25 cellular contexts compared by ENCODE assay signal in the genomic region with DNA sequence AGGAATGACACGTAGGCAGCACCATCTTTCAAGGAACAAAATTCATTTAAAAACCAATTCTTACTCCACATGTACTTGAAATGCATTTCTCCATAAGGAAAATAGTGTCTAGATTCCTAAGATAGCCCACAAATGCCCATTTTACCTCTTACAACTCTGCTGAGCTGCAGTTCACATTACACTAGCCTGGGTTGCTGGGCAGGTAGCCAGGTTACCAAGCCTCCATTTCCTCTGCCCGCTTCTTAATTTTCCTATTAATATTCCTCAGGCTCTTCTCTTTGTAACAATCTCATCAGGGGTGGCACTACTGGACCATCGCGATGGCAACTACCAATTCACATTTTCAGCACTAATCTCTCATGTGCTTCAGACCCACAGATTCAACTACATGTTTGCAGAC. TPM values are rescaled to one million over a fixed set of nuclear protein-coding genes. Genes with fewer than 3 reads are reported as not detected.
A peak's percentile ranks its signal among the peaks of the same experiment; 100 is the strongest.
DNase-seq lines count a peak whose midpoint lies in the region; ATAC-seq and TF ChIP-seq lines count a peak whose summit lies in the region.
"Had no signal": no experiment of that assay in that cellular context is flagged by ENCODE, and none has a peak within 500 bp of the region (broad histone marks: within the 10 kb centered on the region; RNA-seq: fewer than 3 reads in every experiment).

No MANE protein-coding gene starts in this region.

- POLR2A ChIA-PET in SK-N-SH (lab: Yijun Ruan, JAX) = no interaction called here

- no peak for TF ChIP-seq EP300 in SK-N-SH (IDR thresholded peaks at IDR 0.05; ENCODE audit: borderline replicate concordance in 1 of 2, low read depth in 1 of 2, low read length in 1 of 2)

- H3F3A ChIP-seq in SK-N-SH (replicated peaks; ENCODE audit: insufficient read depth) = peaks cover 46% of the 10 kb centered on the region

- TF ChIP-seq RAD21 in SK-N-SH (IDR thresholded peaks at IDR 0.05; ENCODE audit: low read length) = no peak

- peaks cover 2% of the 10 kb centered on the region for H3K36me3 Mint-ChIP-seq in mesothelial cell of epicardium
- H3K36me3 Mint-ChIP-seq: CD8-positive, alpha-beta T cell had no signal

- intact Hi-C loops in right cardiac atrium (cut with DNase I) = loop anchor here in 1 of 4 donors (5.0 kb wide), 1 partner anchor 101 kb away; no protein-coding TSS in a partner anchor

- no peak overlapping the region for H3K9ac ChIP-seq in SK-N-SH

- peaks cover 70% of the 10 kb centered on the region for H3K4me1 ChIP-seq in ACC112 (ENCODE audit: control insufficient read depth, insufficient read depth, low read length, unreplicated experiment)
- peaks cover 4 to 50% of the 10 kb centered on the region in 2 experiments for H3K4me1 ChIP-seq in SK-N-SH (ENCODE audit: control insufficient read depth in 1 of 2, insufficient read depth in 2 of 2, low read depth in 1 of 2, low read length in 1 of 2)
- peaks cover 13% of the 10 kb centered on the region for H3K4me1 ChIP-seq in right cardiac atrium (ENCODE audit: control insufficient read depth, insufficient read depth, low read length)

- no peak overlapping the region for H3K4me3 ChIP-seq in ACC112 (ENCODE audit: low read depth, low read length)
- H3K4me3 ChIP-seq in SK-N-SH (ENCODE audit: low read depth in 2 of 2, low read length in 1 of 2) = no peak overlapping the region
- H3K4me3 ChIP-seq in right cardiac atrium (ENCODE audit: low read length) = no peak overlapping the region
- H3K4me3 ChIP-seq: lung, spleen had no signal

- CTCF ChIA-PET in SK-N-SH (lab: Yijun Ruan, JAX) = interaction anchor here (0.7 to 2.1 kb wide), 6 partner anchors 10 to 129 kb away, joined by 3 to 10 read pairs (median 4); no protein-coding TSS in a partner anchor

- peak overlapping the region; percentile 17 for H3K4me2 ChIP-seq in SK-N-SH

- in situ Hi-C loops in G401 (cut with HindIII; ENCODE audit: low sequenced_read_pairs) = no loop called here

- no peaks in the 10 kb centered on the region for H3K9me3 Mint-ChIP-seq in mesothelial cell of epicardium
- H3K9me3 Mint-ChIP-seq: activated naive CD4-positive, alpha-beta T cell treated with anti-CD3 and anti-CD28 coated beads, Interleukin-2, amount 50 U/mL, for 24 hours; CD8-positive, alpha-beta T cell; HFFc6 had no signal

- no peaks in the 10 kb centered on the region for H3K27me3 Mint-ChIP-seq in mesothelial cell of epicardium (ENCODE audit: low read depth)
- H3K27me3 Mint-ChIP-seq: activated naive CD4-positive, alpha-beta T cell treated with anti-CD3 and anti-CD28 coated beads, Interleukin-2, amount 50 U/mL, for 24 hours had no signal

- no peak for ATAC-seq in right cardiac atrium
- ATAC-seq: CD8-positive, alpha-beta T cell had no signal

- peak overlapping the region; percentile 45; the same call in 1 of the 2 replicates for H3K27ac ChIP-seq in ACC112 (ENCODE audit: low read depth, low read length)
- peak overlapping the region in 1 of 2 experiments; percentile 56; a peak in 2 of 4 replicates for H3K27ac ChIP-seq in SK-N-SH (ENCODE audit: low read depth in 2 of 2, low read length in 1 of 2)
- peak overlapping the region; percentile 26 for H3K27ac ChIP-seq in right cardiac atrium (ENCODE audit: low read length)

- no peaks in the 10 kb centered on the region for H3K9me2 ChIP-seq in SK-N-SH

- H3K27me3 ChIP-seq in ACC112 (ENCODE audit: insufficient read depth, low read length) (no peaks in the 10 kb centered on the region), SK-N-SH (ENCODE audit: insufficient read depth) (no peaks in the 10 kb centered on the region), right cardiac atrium (ENCODE audit: control insufficient read depth, insufficient read depth) (no peaks in the 10 kb centered on the region)
- H3K27me3 ChIP-seq: spleen had no signal

- H3K4me3 Mint-ChIP-seq in mesothelial cell of epicardium = no peak overlapping the region
- H3K4me3 Mint-ChIP-seq: CD8-positive, alpha-beta T cell had no signal

- DNase-seq in G401 (ENCODE audit: low spot score) (peak; percentile 45), SK-N-SH (no peak), right cardiac atrium (peak in 1 of 3 donors; percentile 61), Kasumi-1 (lab: John Stamatoyannopoulos, UW) (no peak), mesothelial cell of epicardium (ENCODE audit: low spot score in 2 of 2, unreplicated experiment in 2 of 2) (no peak)
- no peak for DNase-seq in activated CD4-positive, alpha-beta T cell treated with anti-CD3 and anti-CD28 coated beads, Interleukin-2, amount 50 U/mL, for 1 hour
- DNase-seq: activated CD4-positive, CD25-positive, alpha-beta regulatory T cell treated with anti-CD3 and anti-CD28 coated beads, Interleukin-2, amount 50 U/mL, for 72 hours; AML-193; aorta; CD8-positive, alpha-beta T cell; cerebellar nuclear complex; DND-41; foreskin melanocyte; HFFc6; islet precursor cell; NCI-H2171; NCI-H774; OCI-M1; SHP77 treated with DMSO at 0.1 percent for 48 hours; spleen; stimulated activated CD4-positive, alpha-beta T cell treated with anti-CD3 and anti-CD28 coated beads, Interleukin-4, amount 100 ng/mL, for 1 hour; stimulated activated naive CD4-positive, alpha-beta T cell treated with Interleukin-2 at 50 U/mL for 16 hours had no signal

- H3K4me1 Mint-ChIP-seq in mesothelial cell of epicardium = peaks cover 9% of the 10 kb centered on the region

- H3K9me3 ChIP-seq in SK-N-SH (no peaks in the 10 kb centered on the region), right cardiac atrium (ENCODE audit: control insufficient read depth, low read length) (no peaks in the 10 kb centered on the region)
- H3K9me3 ChIP-seq: spleen had no signal

- no peak overlapping the region for H3K27ac Mint-ChIP-seq in mesothelial cell of epicardium
- H3K27ac Mint-ChIP-seq: activated naive CD4-positive, alpha-beta T cell treated with anti-CD3 and anti-CD28 coated beads, Interleukin-2, amount 50 U/mL, for 24 hours; CD8-positive, alpha-beta T cell; HFFc6 had no signal

- no peak for TF ChIP-seq CTCF in SK-N-SH (IDR thresholded peaks at IDR 0.05)
- TF ChIP-seq CTCF in mesothelial cell of epicardium (IDR thresholded peaks at IDR 0.05; ENCODE audit: unreplicated experiment) = no peak

- H4K20me1 ChIP-seq in SK-N-SH (ENCODE audit: insufficient read depth) = peaks cover 30% of the 10 kb centered on the region

- WGBS in SK-N-SH (ENCODE audit: low lambda C conversion rate) = 81% methylated on average over 4 of the region's 4 CpGs
- 61% methylated on average over 4 of the region's 4 CpGs for WGBS in right cardiac atrium

- H2AFZ ChIP-seq in ACC112 (ENCODE audit: low read length, unreplicated experiment) (no peak overlapping the region), SK-N-SH (ENCODE audit: low read depth) (no peak overlapping the region)

- H3K79me2 ChIP-seq in ACC112 (ENCODE audit: control insufficient read depth, insufficient read depth, low read length, unreplicated experiment) = peaks cover 95% of the 10 kb centered on the region
- H3K79me2 ChIP-seq in SK-N-SH (ENCODE audit: insufficient read depth) = peaks cover 99% of the 10 kb centered on the region

- H3K36me3 ChIP-seq in ACC112 (ENCODE audit: insufficient read depth, low read length) = peaks cover 15% of the 10 kb centered on the region
- peaks cover 24 to 58% of the 10 kb centered on the region in 2 experiments for H3K36me3 ChIP-seq in SK-N-SH (replicated peaks in 1 of 2; ENCODE audit: control insufficient read depth in 1 of 2, insufficient read depth in 2 of 2, low read length in 1 of 2)

TF ChIP-seq in SK-N-SH, 30 proteins besides CTCF, POLR2A, EP300 and RAD21:
- TF ChIP-seq, protein P1, sequence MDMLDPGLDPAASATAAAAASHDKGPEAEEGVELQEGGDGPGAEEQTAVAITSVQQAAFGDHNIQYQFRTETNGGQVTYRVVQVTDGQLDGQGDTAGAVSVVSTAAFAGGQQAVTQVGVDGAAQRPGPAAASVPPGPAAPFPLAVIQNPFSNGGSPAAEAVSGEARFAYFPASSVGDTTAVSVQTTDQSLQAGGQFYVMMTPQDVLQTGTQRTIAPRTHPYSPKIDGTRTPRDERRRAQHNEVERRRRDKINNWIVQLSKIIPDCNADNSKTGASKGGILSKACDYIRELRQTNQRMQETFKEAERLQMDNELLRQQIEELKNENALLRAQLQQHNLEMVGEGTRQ (IDR thresholded peaks at IDR 0.05; ENCODE audit: borderline replicate concordance, low read depth, low read length) = no peak
- peak; percentile 45; the same call in 1 of the 2 replicates for TF ChIP-seq NFIC (IDR thresholded peaks at IDR 0.05; ENCODE audit: borderline replicate concordance)
- no peak for TF ChIP-seq GATA2 (CRISPR knock-in tag; IDR thresholded peaks at IDR 0.05)

RNA-seq across cellular contexts. Expression of a gene that starts 10.8 kb away (rescaled TPM):
- 47.9 and 60.2 TPM in 2 replicates for total RNA-seq in G401 (2014; rRNA removed; shearing (Covaris generic))
- 48.2 and 67.2 TPM in 2 replicates for polyA plus RNA-seq in SK-N-SH (2012; rRNA removed)
- 84.5 and 91.7 TPM in 2 replicates for polyA plus RNA-seq in SK-N-SH (2012; cell fraction: cytosol; rRNA removed)
- polyA plus RNA-seq in SK-N-SH (2012; cell fraction: nucleus; rRNA removed) = 31.0 and 73.2 TPM in 2 replicates
- total RNA-seq in right cardiac atrium = 100 to 1,000 TPM in 1 of 4 donors, 10 to 100 TPM in 3; 79.9 to 194 (median 93.6) TPM
- polyA plus RNA-seq in right cardiac atrium = 28.2 TPM
- total RNA-seq in mesothelial cell of epicardium = 60.2 to 74.1 TPM (median 62.3 TPM) in 3 replicates
